14 cellular contexts compared by ENCODE assay signal in the genomic region with DNA sequence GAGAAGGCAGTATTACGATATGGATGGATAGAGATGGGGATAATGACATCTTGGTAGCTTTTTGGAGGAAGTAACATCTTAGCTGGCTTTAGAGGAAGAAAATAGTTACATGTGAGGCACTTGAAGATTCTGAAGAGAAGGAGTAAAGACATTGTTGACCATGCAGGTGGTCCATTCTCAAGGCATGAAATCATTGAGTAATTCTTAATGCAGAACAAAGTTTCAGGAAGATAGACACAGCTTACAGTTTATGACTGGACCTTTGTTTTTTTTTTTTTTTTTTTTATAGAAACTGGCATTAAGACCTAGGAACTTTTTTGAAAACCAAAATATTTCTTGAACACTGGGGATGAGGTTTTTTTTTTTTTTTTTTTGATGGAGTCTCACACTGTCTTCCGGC. TPM values are rescaled to one million over a fixed set of nuclear protein-coding genes. Genes with fewer than 3 reads are reported as not detected.
DNase-seq lines count a peak whose midpoint lies in the region; ATAC-seq lines count a peak whose summit lies in the region.
"Had no signal": no experiment of that assay in that cellular context is flagged by ENCODE, and none has a peak within 500 bp of the region (broad histone marks: within the 10 kb centered on the region; RNA-seq: fewer than 3 reads in every experiment).

No MANE protein-coding gene starts in this region.

- no peak for DNase-seq in T-helper 2 cell treated with Interferon-gamma antibody and Interleukin-4, amounts not matched to agents 5 μg/mL and 100 μg/mL, for 36 hours (ENCODE audit: low spot score)
- no peak for DNase-seq in T-helper 2 cell
- DNase-seq in NAMALWA (ENCODE audit: low spot score), result peak; percentile 45
- DNase-seq in activated naive CD8-positive, alpha-beta T cell treated with anti-CD3 and anti-CD28 coated beads, Interleukin-2, amount 10 ng/mL, durations not matched to agents 7 days and 5 days, result no peak
- DNase-seq in renal cortical epithelial cell (ENCODE audit: low read depth), result peak; percentile 45
- DNase-seq in DMS79 (lab: John Stamatoyannopoulos, UW), result no peak
- DNase-seq: activated CD8-positive, alpha-beta memory T cell treated with anti-CD3 and anti-CD28 coated beads, Interleukin-2, amount 50 U/mL, for 48 hours; left cardiac atrium; NCI-H2107; PC-3; spleen; upper lobe of right lung had no signal

- no peaks in the 10 kb centered on the region for H3K27me3 Mint-ChIP-seq in T-helper 2 cell treated with Interferon-gamma antibody and Interleukin-4, amounts not matched to agents 5 μg/mL and 100 μg/mL, for 36 hours (ENCODE audit: low read depth)
- no peaks in the 10 kb centered on the region for H3K27me3 Mint-ChIP-seq in activated naive CD8-positive, alpha-beta T cell treated with anti-CD3 and anti-CD28 coated beads, Interleukin-2, amount 10 ng/mL, durations not matched to agents 7 days and 5 days

- POLR2A ChIA-PET in activated naive CD8-positive, alpha-beta T cell treated with anti-CD3 and anti-CD28 coated beads, Interleukin-2, amount 10 ng/mL, durations not matched to agents 7 days and 5 days (lab: Charles Lee), result interaction anchor here (0.6 to 1.7 kb wide), 9 partner anchors 11 to 1102 kb away, joined by 3 to 8 read pairs (median 4); no protein-coding TSS in a partner anchor

- peak overlapping the region; percentile 13 for H3K4me3 Mint-ChIP-seq in T-helper 2 cell treated with Interferon-gamma antibody and Interleukin-4, amounts not matched to agents 5 μg/mL and 100 μg/mL, for 36 hours
- H3K4me3 Mint-ChIP-seq in activated naive CD8-positive, alpha-beta T cell treated with anti-CD3 and anti-CD28 coated beads, Interleukin-2, amount 10 ng/mL, durations not matched to agents 7 days and 5 days, result peak overlapping the region; percentile 25

- peak overlapping the region; percentile 20 for H3K27ac Mint-ChIP-seq in T-helper 2 cell treated with Interferon-gamma antibody and Interleukin-4, amounts not matched to agents 5 μg/mL and 100 μg/mL, for 36 hours
- H3K27ac Mint-ChIP-seq in activated naive CD8-positive, alpha-beta T cell treated with anti-CD3 and anti-CD28 coated beads, Interleukin-2, amount 10 ng/mL, durations not matched to agents 7 days and 5 days, result peak overlapping the region; percentile 56

- H3K9me3 Mint-ChIP-seq in T-helper 2 cell treated with Interferon-gamma antibody and Interleukin-4, amounts not matched to agents 5 μg/mL and 100 μg/mL, for 36 hours, result no peaks in the 10 kb centered on the region
- H3K9me3 Mint-ChIP-seq in activated naive CD8-positive, alpha-beta T cell treated with anti-CD3 and anti-CD28 coated beads, Interleukin-2, amount 10 ng/mL, durations not matched to agents 7 days and 5 days, result no peaks in the 10 kb centered on the region

- no peak for ATAC-seq in activated naive CD8-positive, alpha-beta T cell treated with anti-CD3 and anti-CD28 coated beads, Interleukin-2, amount 10 ng/mL, durations not matched to agents 7 days and 5 days (ENCODE audit: low read depth)
- ATAC-seq in HG03097 (IDR thresholded peaks at IDR 0.05; ENCODE audit: low FRiP score, unreplicated experiment), result no peak
- ATAC-seq in HG03139 (IDR thresholded peaks at IDR 0.05; ENCODE audit: unreplicated experiment), result no peak
- ATAC-seq: left cardiac atrium, PC-3, upper lobe of right lung had no signal

- H3K36me3 Mint-ChIP-seq in T-helper 2 cell treated with Interferon-gamma antibody and Interleukin-4, amounts not matched to agents 5 μg/mL and 100 μg/mL, for 36 hours (ENCODE audit: low read depth), result peaks cover 48% of the 10 kb centered on the region
- H3K36me3 Mint-ChIP-seq in activated naive CD8-positive, alpha-beta T cell treated with anti-CD3 and anti-CD28 coated beads, Interleukin-2, amount 10 ng/mL, durations not matched to agents 7 days and 5 days, result peaks cover 39% of the 10 kb centered on the region

- H3K4me1 Mint-ChIP-seq in T-helper 2 cell treated with Interferon-gamma antibody and Interleukin-4, amounts not matched to agents 5 μg/mL and 100 μg/mL, for 36 hours (ENCODE audit: low read depth), result peaks cover 63% of the 10 kb centered on the region
- H3K4me1 Mint-ChIP-seq in activated naive CD8-positive, alpha-beta T cell treated with anti-CD3 and anti-CD28 coated beads, Interleukin-2, amount 10 ng/mL, durations not matched to agents 7 days and 5 days, result peaks cover 66% of the 10 kb centered on the region

RNA-seq across cellular contexts. Expression of gene MBNL1, which starts 28.3 kb away (rescaled TPM):
- total RNA-seq in activated naive CD8-positive, alpha-beta T cell treated with anti-CD3 and anti-CD28 coated beads, Interleukin-2, amount 10 ng/mL, durations not matched to agents 7 days and 5 days, result 100 to 1,000 TPM; 446 to 447 TPM
- 76.8 and 110 TPM in 2 replicates for total RNA-seq in renal cortical epithelial cell

Comparison
In these comparisons a context has a peak if more than half of its experiments do, and no peak if none do; other contexts are left out.
1. DNase-seq: peak in NAMALWA (single experiment) and renal cortical epithelial cell (single experiment); none in T-helper 2 cell treated with Interferon-gamma antibody and Interleukin-4, amounts not matched to agents 5 μg/mL and 100 μg/mL, for 36 hours (single experiment), T-helper 2 cell (0 of 5), activated naive CD8-positive, alpha-beta T cell treated with anti-CD3 and anti-CD28 coated beads, Interleukin-2, amount 10 ng/mL, durations not matched to agents 7 days and 5 days (single experiment) and DMS79 (single experiment).